Comparison of ENCODE assay signal across 8 cellular contexts in genomic region chr11:47524200-47524874, GRCh38. TPM values are rescaled to one million over a fixed set of nuclear protein-coding genes. Genes with fewer than 3 reads are reported as not detected.
DNase-seq lines count a peak whose midpoint lies in the region; ATAC-seq and TF ChIP-seq lines count a peak whose summit lies in the region.

No MANE protein-coding gene starts in this region.

- peaks cover 53% of the 10 kb centered on the region for H3K4me1 Mint-ChIP-seq in CD4-positive, alpha-beta T cell (ENCODE audit: low read depth)

- H3K4me1 ChIP-seq in adipocyte (ENCODE audit: control insufficient read depth, insufficient read depth, low read length) (peaks cover 40% of the 10 kb centered on the region), left ventricle myocardium inferior (peaks cover 67% of the 10 kb centered on the region), sigmoid colon (peaks cover 0 to 84% (median 80%) of the 10 kb centered on the region in 4 donors)

- CTCF ChIA-PET in CD4-positive, alpha-beta T cell (lab: Charles Lee): interaction anchor here (1.0 to 3.2 kb wide), 4 partner anchors 9 to 29 kb away, joined by 3 to 8 read pairs (median 4); partner anchors contain the start of gene CELF1

- no peaks in the 10 kb centered on the region for H3K27me3 ChIP-seq in CD4-positive, alpha-beta T cell (ENCODE audit: control insufficient read depth, insufficient read depth, low read length)
- H3K27me3 ChIP-seq in HL-60 (ENCODE audit: insufficient read depth, poor library complexity, severe bottlenecking): no peaks in the 10 kb centered on the region
- H3K27me3 ChIP-seq in adipocyte (replicated peaks; ENCODE audit: control insufficient read depth, insufficient read depth, low read length): no peaks in the 10 kb centered on the region
- H3K27me3 ChIP-seq in left ventricle myocardium inferior (ENCODE audit: low read depth): no peaks in the 10 kb centered on the region
- no peaks in the 10 kb centered on the region for H3K27me3 ChIP-seq in sigmoid colon
- H3K27me3 ChIP-seq in WERI-Rb-1 (ENCODE audit: insufficient read depth, low read depth, severe bottlenecking): no peaks in the 10 kb centered on the region

- intact Hi-C loops in CD4-positive, alpha-beta T cell (cut with DNase I, micrococcal nuclease): no loop called here
- intact Hi-C loops in left ventricle myocardium inferior (cut with micrococcal nuclease): no loop called here
- intact Hi-C loops in sigmoid colon (cut with DNase I): no loop called here

- peaks cover 25% of the 10 kb centered on the region for H3K36me3 Mint-ChIP-seq in CD4-positive, alpha-beta T cell (ENCODE audit: low read depth)

- TF ChIP-seq EP300 in sigmoid colon (IDR thresholded peaks at IDR 0.05): peak in 1 of 4 donors; percentile 43

- peak in 4 of 10 experiments; percentile 31 to 41 (median 34) for DNase-seq in CD4-positive, alpha-beta T cell
- DNase-seq in HL-60 (ENCODE audit: low read depth in 1 of 2, low spot score in 1 of 2): no peak
- DNase-seq in adipocyte (ENCODE audit: low read depth): no peak
- DNase-seq in left ventricle myocardium inferior: peak; percentile 37
- peak; percentile 76 for DNase-seq in sigmoid colon
- no peak for DNase-seq in NCI-H128 (lab: John Stamatoyannopoulos, UW; ENCODE audit: unreplicated experiment)
- no peak for DNase-seq in WERI-Rb-1
- DNase-seq in DMS153 (lab: John Stamatoyannopoulos, UW): no peak

- no peak for TF ChIP-seq POLR2A in sigmoid colon (IDR thresholded peaks at IDR 0.05)

- H3K36me3 ChIP-seq in adipocyte (ENCODE audit: control insufficient read depth, insufficient read depth, low read length, severe bottlenecking): peaks cover 3% of the 10 kb centered on the region
- no peaks in the 10 kb centered on the region for H3K36me3 ChIP-seq in left ventricle myocardium inferior
- no peaks in the 10 kb centered on the region for H3K36me3 ChIP-seq in sigmoid colon
- peaks cover 7% of the 10 kb centered on the region for H3K36me3 ChIP-seq in WERI-Rb-1

- no peak for TF ChIP-seq CTCF in CD4-positive, alpha-beta T cell (IDR thresholded peaks at IDR 0.05)
- TF ChIP-seq CTCF in HL-60 (IDR thresholded peaks at IDR 0.05; ENCODE audit: insufficient read depth, low read length) (no peak), left ventricle myocardium inferior (IDR thresholded peaks at IDR 0.05; ENCODE audit: borderline replicate concordance) (no peak), sigmoid colon (IDR thresholded peaks at IDR 0.05) (no peak), WERI-Rb-1 (IDR thresholded peaks at IDR 0.05; ENCODE audit: low read depth, low read length) (no peak)

- 48 to 70% methylated on average over 9 of the region's 9 CpGs for WGBS in sigmoid colon, 2 donors

- peak; percentile 63 for ATAC-seq in CD4-positive, alpha-beta T cell (ENCODE audit: poor library complexity)

- H3K27ac Mint-ChIP-seq in CD4-positive, alpha-beta T cell: peak overlapping the region; percentile 87

- H3K27me3 Mint-ChIP-seq in CD4-positive, alpha-beta T cell: no peaks in the 10 kb centered on the region

- H3K4me3 ChIP-seq in HL-60 (replicated peaks; ENCODE audit: insufficient read depth, low read length): no peak overlapping the region
- peak overlapping the region; percentile 17 for H3K4me3 ChIP-seq in adipocyte (ENCODE audit: low read length)
- H3K4me3 ChIP-seq in left ventricle myocardium inferior: peak overlapping the region; percentile 56
- peak overlapping the region; percentile 30 to 52 (median 44) for H3K4me3 ChIP-seq in sigmoid colon
- no peak overlapping the region for H3K4me3 ChIP-seq in WERI-Rb-1 (ENCODE audit: low read depth, low read length)

- H3K9ac ChIP-seq in adipocyte (ENCODE audit: low read length): peak overlapping the region; percentile 62

- POLR2A ChIA-PET in CD4-positive, alpha-beta T cell (lab: Charles Lee): interaction anchor here (0.5 to 2.1 kb wide), 5 partner anchors 8 to 197 kb away, joined by 3 to 7 read pairs (median 4); no protein-coding TSS in a partner anchor

- no peaks in the 10 kb centered on the region for H3K9me3 ChIP-seq in CD4-positive, alpha-beta T cell (ENCODE audit: control insufficient read depth, low read length)
- H3K9me3 ChIP-seq in adipocyte (ENCODE audit: control insufficient read depth, low read length) (no peaks in the 10 kb centered on the region), left ventricle myocardium inferior (replicated peaks) (no peaks in the 10 kb centered on the region), sigmoid colon (no peaks in the 10 kb centered on the region), WERI-Rb-1 (ENCODE audit: severe bottlenecking) (no peaks in the 10 kb centered on the region)

- H3K4me3 Mint-ChIP-seq in CD4-positive, alpha-beta T cell: peak overlapping the region; percentile 55

- peak overlapping the region; percentile 61 for H3K27ac ChIP-seq in CD4-positive, alpha-beta T cell (ENCODE audit: low read depth, low read length)
- H3K27ac ChIP-seq in HL-60 (replicated peaks) (peak overlapping the region; percentile 17; the same call in 1 of the 2 replicates), left ventricle myocardium inferior (replicated peaks) (peak overlapping the region; percentile 80), sigmoid colon (peak overlapping the region; percentile 82 to 90 (median 82)), WERI-Rb-1 (no peak overlapping the region)

- no peaks in the 10 kb centered on the region for H3K9me3 Mint-ChIP-seq in CD4-positive, alpha-beta T cell

RNA-seq across cellular contexts. Expression of gene CELF1, which starts 28.6 kb away (rescaled TPM):
- 100 to 1,000 TPM; 103 to 111 TPM for total RNA-seq in CD4-positive, alpha-beta T cell
- total RNA-seq in left ventricle myocardium inferior (88.6 TPM), sigmoid colon (100 to 1,000 TPM in 3 of 4 donors, 10 to 100 TPM in 1; 87.2 to 188 (median 114) TPM)
- 10 to 100 TPM in 2 of 3 donors, 1 to 10 TPM in 1; 9.0 to 45.7 (median 14.1) TPM for polyA plus RNA-seq in sigmoid colon

RNA-seq across cellular contexts. Expression of gene PTPMT1, which starts 41.1 kb away (rescaled TPM):
- total RNA-seq in CD4-positive, alpha-beta T cell: 10 to 100 TPM; 18.9 to 26.7 TPM
- total RNA-seq in left ventricle myocardium inferior: 23.6 TPM
- 100 to 1,000 TPM in 3 of 4 donors, 10 to 100 TPM in 1; 100.0 to 152 (median 130) TPM for total RNA-seq in sigmoid colon
- 10 to 100 TPM; 31.0 to 43.1 (median 37.2) TPM for polyA plus RNA-seq in sigmoid colon

RNA-seq across cellular contexts. Expression of gene KBTBD4, which starts 54.4 kb away (rescaled TPM):
- 10 to 100 TPM; 29.1 to 30.2 TPM for total RNA-seq in CD4-positive, alpha-beta T cell
- total RNA-seq in left ventricle myocardium inferior (14.2 TPM), sigmoid colon (10 to 100 TPM; 13.3 to 29.9 (median 23.5) TPM)
- 10 to 100 TPM; 11.3 to 15.9 (median 12.6) TPM for polyA plus RNA-seq in sigmoid colon

RNA-seq across cellular contexts. Expression of gene NDUFS3, which starts 54.5 kb away (rescaled TPM):
- 100 to 1,000 TPM; 139 to 144 TPM for total RNA-seq in CD4-positive, alpha-beta T cell
- total RNA-seq in left ventricle myocardium inferior (296 TPM), sigmoid colon (100 to 1,000 TPM in 2 of 4 donors, 10 to 100 TPM in 2; 74.4 to 106 (median 91.7) TPM)
- polyA plus RNA-seq in sigmoid colon: 100 to 1,000 TPM; 229 to 323 (median 268) TPM

Comparison
In these comparisons a context has a peak if more than half of its experiments do, and no peak if none do; other contexts are left out.
1. DNase-seq: peak in left ventricle myocardium inferior (single experiment) and sigmoid colon (single experiment); none in HL-60 (0 of 2), adipocyte (single experiment), NCI-H128 (single experiment), WERI-Rb-1 (single experiment) and DMS153 (single experiment).
2. H3K4me3 ChIP-seq: peak in adipocyte (single experiment), left ventricle myocardium inferior (single experiment) and sigmoid colon (4 of 4); none in HL-60 (single experiment) and WERI-Rb-1 (single experiment).